1 cellular context compared by ENCODE assay signal in the genomic region with DNA sequence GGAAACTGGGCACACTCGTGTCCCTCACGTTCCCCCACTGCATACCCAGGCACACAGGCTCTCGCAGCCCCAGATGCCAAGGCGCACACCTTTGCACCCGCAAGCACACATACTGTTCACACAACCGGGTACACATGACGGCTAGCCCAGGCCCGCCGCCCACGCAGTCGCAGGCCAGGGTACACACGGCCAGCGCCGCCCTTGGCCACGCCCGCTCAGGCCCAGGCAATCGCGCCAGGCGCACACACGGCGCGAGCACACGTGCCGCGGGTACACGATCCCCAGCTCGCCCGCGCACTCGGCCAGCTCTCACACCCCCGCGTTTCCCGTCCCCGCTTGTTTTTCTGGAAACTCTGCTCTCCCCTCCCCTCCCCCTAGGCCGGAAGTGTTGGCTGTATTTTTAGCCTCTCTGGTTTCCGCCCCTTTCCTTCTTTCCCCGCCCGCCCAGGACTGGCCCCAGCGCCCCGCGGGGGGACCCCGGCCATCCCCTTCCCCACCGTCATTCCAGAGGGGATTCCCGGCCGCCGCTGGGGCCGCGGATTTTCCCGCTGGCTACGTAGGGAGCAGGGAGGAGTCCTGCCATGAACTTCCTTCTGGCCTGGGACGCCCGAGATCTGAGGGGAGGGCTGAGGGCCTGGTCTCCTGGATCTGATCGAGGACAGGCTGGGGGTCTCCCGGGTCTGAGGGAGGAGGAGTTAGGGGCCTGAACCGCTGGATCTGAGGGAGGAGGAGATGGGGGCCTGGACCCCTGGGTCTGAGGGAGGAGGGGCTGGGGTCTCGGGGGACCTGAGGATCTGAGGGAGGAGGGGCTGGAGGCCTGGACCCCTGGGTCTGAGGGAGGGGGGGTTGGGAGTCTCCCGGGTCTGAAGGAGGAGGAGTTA.
TF ChIP-seq lines count a peak whose summit lies in the region.

No MANE protein-coding gene starts in this region.

TF ChIP-seq in K562, 482 proteins besides CTCF, POLR2A, EP300 and RAD21 (continued from another document and continues in another):
- TF ChIP-seq, protein P1, sequence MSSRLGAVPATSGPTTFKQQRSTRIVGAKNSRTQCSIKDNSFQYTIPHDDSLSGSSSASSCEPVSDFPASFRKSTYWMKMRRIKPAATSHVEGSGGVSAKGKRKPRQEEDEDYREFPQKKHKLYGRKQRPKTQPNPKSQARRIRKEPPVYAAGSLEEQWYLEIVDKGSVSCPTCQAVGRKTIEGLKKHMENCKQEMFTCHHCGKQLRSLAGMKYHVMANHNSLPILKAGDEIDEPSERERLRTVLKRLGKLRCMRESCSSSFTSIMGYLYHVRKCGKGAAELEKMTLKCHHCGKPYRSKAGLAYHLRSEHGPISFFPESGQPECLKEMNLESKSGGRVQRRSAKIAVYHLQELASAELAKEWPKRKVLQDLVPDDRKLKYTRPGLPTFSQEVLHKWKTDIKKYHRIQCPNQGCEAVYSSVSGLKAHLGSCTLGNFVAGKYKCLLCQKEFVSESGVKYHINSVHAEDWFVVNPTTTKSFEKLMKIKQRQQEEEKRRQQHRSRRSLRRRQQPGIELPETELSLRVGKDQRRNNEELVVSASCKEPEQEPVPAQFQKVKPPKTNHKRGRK (tag; IDR thresholded peaks at IDR 0.05), result no peak
- TF ChIP-seq, protein P2, sequence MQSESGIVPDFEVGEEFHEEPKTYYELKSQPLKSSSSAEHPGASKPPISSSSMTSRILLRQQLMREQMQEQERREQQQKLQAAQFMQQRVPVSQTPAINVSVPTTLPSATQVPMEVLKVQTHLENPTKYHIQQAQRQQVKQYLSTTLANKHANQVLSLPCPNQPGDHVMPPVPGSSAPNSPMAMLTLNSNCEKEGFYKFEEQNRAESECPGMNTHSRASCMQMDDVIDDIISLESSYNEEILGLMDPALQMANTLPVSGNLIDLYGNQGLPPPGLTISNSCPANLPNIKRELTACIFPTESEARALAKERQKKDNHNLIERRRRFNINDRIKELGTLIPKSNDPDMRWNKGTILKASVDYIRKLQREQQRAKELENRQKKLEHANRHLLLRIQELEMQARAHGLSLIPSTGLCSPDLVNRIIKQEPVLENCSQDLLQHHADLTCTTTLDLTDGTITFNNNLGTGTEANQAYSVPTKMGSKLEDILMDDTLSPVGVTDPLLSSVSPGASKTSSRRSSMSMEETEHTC (IDR thresholded peaks at IDR 0.05), result peak; percentile 63; the same call in 1 of the 2 replicates
- TF ChIP-seq ILF3 (IDR thresholded peaks at IDR 0.05; ENCODE audit: borderline replicate concordance) (no peak; the same call in 1 of the 2 replicates), KLF13 (tag; IDR thresholded peaks at IDR 0.05; ENCODE audit: borderline replicate concordance, low read depth) (no peak), CHD1 (IDR thresholded peaks at IDR 0.05; ENCODE audit: low read length) (peak; percentile 24), ZNF212 (CRISPR knock-in tag; IDR thresholded peaks at IDR 0.05) (0 out of 2 replicates have a peak, but pooled peaks have one; percentile 26), SAP30 (IDR thresholded peaks at IDR 0.05; ENCODE audit: borderline replicate concordance, insufficient read depth, low read depth, low read length, poor library complexity, severe bottlenecking) (no peak), HOXB6 (CRISPR knock-in tag; IDR thresholded peaks at IDR 0.05; ENCODE audit: borderline replicate concordance) (no peak), NBN (IDR thresholded peaks at IDR 0.05; ENCODE audit: low read depth) (no peak), RBM15 (IDR thresholded peaks at IDR 0.05; ENCODE audit: insufficient read depth, low read length) (no peak), SIRT6 (IDR thresholded peaks at IDR 0.05; ENCODE audit: low read depth, low read length) (no peak), NFE2L1 (tag; IDR thresholded peaks at IDR 0.05; ENCODE audit: borderline replicate concordance, low read depth) (no peak), ZFP30 (CRISPR knock-in tag; IDR thresholded peaks at IDR 0.05; ENCODE audit: borderline replicate concordance) (no peak), CBX3 (IDR thresholded peaks at IDR 0.05; ENCODE audit: borderline replicate concordance in 1 of 2, low read length in 2 of 2) (peak in 1 of 2 experiments; percentile 57; a peak in 2 of 3 replicates), MIER1 (IDR thresholded peaks at IDR 0.05; ENCODE audit: low read depth) (no peak), KDM1A (IDR thresholded peaks at IDR 0.05) (peak; percentile 23 to 100; a peak in 3 of 4 replicates), SMAD1 (IDR thresholded peaks at IDR 0.05; ENCODE audit: low read depth, low read length, partially characterized antibody) (no peak), ZNF780A (CRISPR knock-in tag; IDR thresholded peaks at IDR 0.05) (no peak), ZNF224 (CRISPR knock-in tag; IDR thresholded peaks at IDR 0.05) (no peak), ETV5 (CRISPR knock-in tag; IDR thresholded peaks at IDR 0.05; ENCODE audit: low read depth) (peak; percentile 93), HDAC1 (IDR thresholded peaks at IDR 0.05) (peak in 1 of 2 experiments; percentile 88; a peak in 2 of 4 replicates), ZNF354B (CRISPR knock-in tag; IDR thresholded peaks at IDR 0.05) (no peak), ZNF3 (CRISPR knock-in tag; IDR thresholded peaks at IDR 0.05) (no peak), CBFA2T3 (IDR thresholded peaks at IDR 0.05) (peak; percentile 71), NR1H2 (CRISPR knock-in tag; IDR thresholded peaks at IDR 0.05) (no peak), PCBP2 (IDR thresholded peaks at IDR 0.05; ENCODE audit: low read depth, low read length, poor library complexity, severe bottlenecking) (no peak), MAFG (tag; conservative IDR thresholded peaks at IDR 0.05) (no peak), KLF16 (IDR thresholded peaks at IDR 0.05) (no peak), EP400 (IDR thresholded peaks at IDR 0.05) (peak; percentile 72), SRSF7 (optimal IDR thresholded peaks at IDR 0.05; ENCODE audit: low read depth, low read length) (no peak), XRCC5 (IDR thresholded peaks at IDR 0.05; ENCODE audit: low read depth, low read length) (no peak)
- TF ChIP-seq, protein P3, sequence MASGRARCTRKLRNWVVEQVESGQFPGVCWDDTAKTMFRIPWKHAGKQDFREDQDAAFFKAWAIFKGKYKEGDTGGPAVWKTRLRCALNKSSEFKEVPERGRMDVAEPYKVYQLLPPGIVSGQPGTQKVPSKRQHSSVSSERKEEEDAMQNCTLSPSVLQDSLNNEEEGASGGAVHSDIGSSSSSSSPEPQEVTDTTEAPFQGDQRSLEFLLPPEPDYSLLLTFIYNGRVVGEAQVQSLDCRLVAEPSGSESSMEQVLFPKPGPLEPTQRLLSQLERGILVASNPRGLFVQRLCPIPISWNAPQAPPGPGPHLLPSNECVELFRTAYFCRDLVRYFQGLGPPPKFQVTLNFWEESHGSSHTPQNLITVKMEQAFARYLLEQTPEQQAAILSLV (tag; IDR thresholded peaks at IDR 0.05), result no peak
- TF ChIP-seq, protein P4, sequence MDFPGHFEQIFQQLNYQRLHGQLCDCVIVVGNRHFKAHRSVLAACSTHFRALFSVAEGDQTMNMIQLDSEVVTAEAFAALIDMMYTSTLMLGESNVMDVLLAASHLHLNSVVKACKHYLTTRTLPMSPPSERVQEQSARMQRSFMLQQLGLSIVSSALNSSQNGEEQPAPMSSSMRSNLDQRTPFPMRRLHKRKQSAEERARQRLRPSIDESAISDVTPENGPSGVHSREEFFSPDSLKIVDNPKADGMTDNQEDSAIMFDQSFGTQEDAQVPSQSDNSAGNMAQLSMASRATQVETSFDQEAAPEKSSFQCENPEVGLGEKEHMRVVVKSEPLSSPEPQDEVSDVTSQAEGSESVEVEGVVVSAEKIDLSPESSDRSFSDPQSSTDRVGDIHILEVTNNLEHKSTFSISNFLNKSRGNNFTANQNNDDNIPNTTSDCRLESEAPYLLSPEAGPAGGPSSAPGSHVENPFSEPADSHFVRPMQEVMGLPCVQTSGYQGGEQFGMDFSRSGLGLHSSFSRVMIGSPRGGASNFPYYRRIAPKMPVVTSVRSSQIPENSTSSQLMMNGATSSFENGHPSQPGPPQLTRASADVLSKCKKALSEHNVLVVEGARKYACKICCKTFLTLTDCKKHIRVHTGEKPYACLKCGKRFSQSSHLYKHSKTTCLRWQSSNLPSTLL (IDR thresholded peaks at IDR 0.05), result no peak
- TF ChIP-seq, protein P5, sequence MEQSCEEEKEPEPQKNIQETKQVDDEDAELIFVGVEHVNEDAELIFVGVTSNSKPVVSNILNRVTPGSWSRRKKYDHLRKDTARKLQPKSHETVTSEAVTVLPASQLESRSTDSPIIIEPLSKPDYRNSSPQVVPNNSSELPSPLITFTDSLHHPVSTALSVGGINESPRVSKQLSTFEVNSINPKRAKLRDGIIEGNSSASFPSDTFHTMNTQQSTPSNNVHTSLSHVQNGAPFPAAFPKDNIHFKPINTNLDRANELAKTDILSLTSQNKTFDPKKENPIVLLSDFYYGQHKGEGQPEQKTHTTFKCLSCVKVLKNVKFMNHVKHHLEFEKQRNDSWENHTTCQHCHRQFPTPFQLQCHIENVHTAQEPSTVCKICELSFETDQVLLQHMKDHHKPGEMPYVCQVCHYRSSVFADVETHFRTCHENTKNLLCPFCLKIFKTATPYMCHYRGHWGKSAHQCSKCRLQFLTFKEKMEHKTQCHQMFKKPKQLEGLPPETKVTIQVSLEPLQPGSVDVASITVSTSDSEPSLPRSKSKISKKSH (CRISPR knock-in tag; IDR thresholded peaks at IDR 0.05), result no peak
- TF ChIP-seq, protein P6, sequence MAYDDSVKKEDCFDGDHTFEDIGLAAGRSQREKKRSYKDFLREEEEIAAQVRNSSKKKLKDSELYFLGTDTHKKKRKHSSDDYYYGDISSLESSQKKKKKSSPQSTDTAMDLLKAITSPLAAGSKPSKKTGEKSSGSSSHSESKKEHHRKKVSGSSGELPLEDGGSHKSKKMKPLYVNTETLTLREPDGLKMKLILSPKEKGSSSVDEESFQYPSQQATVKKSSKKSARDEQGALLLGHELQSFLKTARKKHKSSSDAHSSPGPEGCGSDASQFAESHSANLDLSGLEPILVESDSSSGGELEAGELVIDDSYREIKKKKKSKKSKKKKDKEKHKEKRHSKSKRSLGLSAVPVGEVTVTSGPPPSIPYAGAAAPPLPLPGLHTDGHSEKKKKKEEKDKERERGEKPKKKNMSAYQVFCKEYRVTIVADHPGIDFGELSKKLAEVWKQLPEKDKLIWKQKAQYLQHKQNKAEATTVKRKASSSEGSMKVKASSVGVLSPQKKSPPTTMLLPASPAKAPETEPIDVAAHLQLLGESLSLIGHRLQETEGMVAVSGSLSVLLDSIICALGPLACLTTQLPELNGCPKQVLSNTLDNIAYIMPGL (CRISPR knock-in tag; IDR thresholded peaks at IDR 0.05), result peak; percentile 31; the same call in 1 of the 2 replicates
- TF ChIP-seq, protein P7, sequence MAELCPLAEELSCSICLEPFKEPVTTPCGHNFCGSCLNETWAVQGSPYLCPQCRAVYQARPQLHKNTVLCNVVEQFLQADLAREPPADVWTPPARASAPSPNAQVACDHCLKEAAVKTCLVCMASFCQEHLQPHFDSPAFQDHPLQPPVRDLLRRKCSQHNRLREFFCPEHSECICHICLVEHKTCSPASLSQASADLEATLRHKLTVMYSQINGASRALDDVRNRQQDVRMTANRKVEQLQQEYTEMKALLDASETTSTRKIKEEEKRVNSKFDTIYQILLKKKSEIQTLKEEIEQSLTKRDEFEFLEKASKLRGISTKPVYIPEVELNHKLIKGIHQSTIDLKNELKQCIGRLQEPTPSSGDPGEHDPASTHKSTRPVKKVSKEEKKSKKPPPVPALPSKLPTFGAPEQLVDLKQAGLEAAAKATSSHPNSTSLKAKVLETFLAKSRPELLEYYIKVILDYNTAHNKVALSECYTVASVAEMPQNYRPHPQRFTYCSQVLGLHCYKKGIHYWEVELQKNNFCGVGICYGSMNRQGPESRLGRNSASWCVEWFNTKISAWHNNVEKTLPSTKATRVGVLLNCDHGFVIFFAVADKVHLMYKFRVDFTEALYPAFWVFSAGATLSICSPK (IDR thresholded peaks at IDR 0.05; ENCODE audit: borderline replicate concordance), result no peak
- TF ChIP-seq, protein P8, sequence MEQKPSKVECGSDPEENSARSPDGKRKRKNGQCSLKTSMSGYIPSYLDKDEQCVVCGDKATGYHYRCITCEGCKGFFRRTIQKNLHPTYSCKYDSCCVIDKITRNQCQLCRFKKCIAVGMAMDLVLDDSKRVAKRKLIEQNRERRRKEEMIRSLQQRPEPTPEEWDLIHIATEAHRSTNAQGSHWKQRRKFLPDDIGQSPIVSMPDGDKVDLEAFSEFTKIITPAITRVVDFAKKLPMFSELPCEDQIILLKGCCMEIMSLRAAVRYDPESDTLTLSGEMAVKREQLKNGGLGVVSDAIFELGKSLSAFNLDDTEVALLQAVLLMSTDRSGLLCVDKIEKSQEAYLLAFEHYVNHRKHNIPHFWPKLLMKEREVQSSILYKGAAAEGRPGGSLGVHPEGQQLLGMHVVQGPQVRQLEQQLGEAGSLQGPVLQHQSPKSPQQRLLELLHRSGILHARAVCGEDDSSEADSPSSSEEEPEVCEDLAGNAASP (IDR thresholded peaks at IDR 0.05), result no peak
- TF ChIP-seq, protein P9, sequence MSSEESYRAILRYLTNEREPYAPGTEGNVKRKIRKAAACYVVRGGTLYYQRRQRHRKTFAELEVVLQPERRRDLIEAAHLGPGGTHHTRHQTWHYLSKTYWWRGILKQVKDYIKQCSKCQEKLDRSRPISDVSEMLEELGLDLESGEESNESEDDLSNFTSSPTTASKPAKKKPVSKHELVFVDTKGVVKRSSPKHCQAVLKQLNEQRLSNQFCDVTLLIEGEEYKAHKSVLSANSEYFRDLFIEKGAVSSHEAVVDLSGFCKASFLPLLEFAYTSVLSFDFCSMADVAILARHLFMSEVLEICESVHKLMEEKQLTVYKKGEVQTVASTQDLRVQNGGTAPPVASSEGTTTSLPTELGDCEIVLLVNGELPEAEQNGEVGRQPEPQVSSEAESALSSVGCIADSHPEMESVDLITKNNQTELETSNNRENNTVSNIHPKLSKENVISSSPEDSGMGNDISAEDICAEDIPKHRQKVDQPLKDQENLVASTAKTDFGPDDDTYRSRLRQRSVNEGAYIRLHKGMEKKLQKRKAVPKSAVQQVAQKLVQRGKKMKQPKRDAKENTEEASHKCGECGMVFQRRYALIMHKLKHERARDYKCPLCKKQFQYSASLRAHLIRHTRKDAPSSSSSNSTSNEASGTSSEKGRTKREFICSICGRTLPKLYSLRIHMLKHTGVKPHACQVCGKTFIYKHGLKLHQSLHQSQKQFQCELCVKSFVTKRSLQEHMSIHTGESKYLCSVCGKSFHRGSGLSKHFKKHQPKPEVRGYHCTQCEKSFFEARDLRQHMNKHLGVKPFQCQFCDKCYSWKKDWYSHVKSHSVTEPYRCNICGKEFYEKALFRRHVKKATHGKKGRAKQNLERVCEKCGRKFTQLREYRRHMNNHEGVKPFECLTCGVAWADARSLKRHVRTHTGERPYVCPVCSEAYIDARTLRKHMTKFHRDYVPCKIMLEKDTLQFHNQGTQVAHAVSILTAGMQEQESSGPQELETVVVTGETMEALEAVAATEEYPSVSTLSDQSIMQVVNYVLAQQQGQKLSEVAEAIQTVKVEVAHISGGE (CRISPR knock-in tag; IDR thresholded peaks at IDR 0.05), result peak in 1 of 3 experiments; percentile 55; a peak in 2 of 6 replicates
